ENCODE assay signal across 9 cellular contexts in genomic region chr10:115129752-115130151, GRCh38. TPM values are rescaled to one million over a fixed set of nuclear protein-coding genes. Genes with fewer than 3 reads are reported as not detected.
DNase-seq lines count a peak whose midpoint lies in the region; ATAC-seq and TF ChIP-seq lines count a peak whose summit lies in the region.
"Had no signal": no experiment of that assay in that cellular context is flagged by ENCODE, and none has a peak within 500 bp of the region (broad histone marks: within the 10 kb centered on the region; RNA-seq: fewer than 3 reads in every experiment).

No MANE protein-coding gene starts in this region.

- peak; percentile 77 to 78 for TF ChIP-seq CTCF in brain (conservative IDR thresholded peaks at IDR 0.05)

- H3K27me3 Mint-ChIP-seq in brain, result no peaks in the 10 kb centered on the region
- H3K27me3 Mint-ChIP-seq in T-cell, result peaks cover 0 to 15% of the 10 kb centered on the region in 2 donors

- H3K4me3 Mint-ChIP-seq in brain (no peak overlapping the region), T-cell (no peak overlapping the region)

- no peak for ATAC-seq in T-cell (replicated peaks in 1 of 4)

- H3K4me1 Mint-ChIP-seq in brain (no peaks in the 10 kb centered on the region), T-cell (no peaks in the 10 kb centered on the region)

- intact Hi-C loops in posterior cingulate gyrus (cut with DNase I), result loop anchor here (1.0 to 5.0 kb wide), 3 partner anchors 252 to 657 kb away; no protein-coding TSS in a partner anchor

- peak; percentile 5 for DNase-seq in NCI-H1694 treated with DMSO at 0.1 percent for 48 hours (lab: John Stamatoyannopoulos, UW)
- no peak for DNase-seq in NCI-H1694 (lab: John Stamatoyannopoulos, UW)
- DNase-seq in Kasumi-1 (lab: John Stamatoyannopoulos, UW), result peak; percentile 79 to 87
- DNase-seq in myocyte (ENCODE audit: low read depth), result peak; percentile 52
- no peak for DNase-seq in caudate nucleus (lab: John Stamatoyannopoulos, UW)
- no peak for DNase-seq in T-cell
- DNase-seq in posterior cingulate gyrus, result no peak

- POLR2A ChIA-PET in T-cell (lab: Charles Lee), result interaction anchor here in 1 of 2 donors (0.6 kb wide), 1 partner anchor 30 kb away, joined by 3 read pairs; no protein-coding TSS in a partner anchor

- H3K36me3 Mint-ChIP-seq in brain (peaks cover 28% of the 10 kb centered on the region), T-cell (no peaks in the 10 kb centered on the region)

- H3K27ac ChIP-seq in caudate nucleus (ENCODE audit: low read depth, low read length), result no peak overlapping the region
- H3K27ac ChIP-seq: BLaER1 treated with 17β-estradiol and CSF1 and Interleukin-3, amounts not matched to agents 10 nM and 100 nM had no signal

- H3K9me3 Mint-ChIP-seq in brain, result peaks cover 0 to 23% (median 19%) of the 10 kb centered on the region in 5 experiments
- no peaks in the 10 kb centered on the region for H3K9me3 Mint-ChIP-seq in T-cell

- CTCF ChIA-PET in T-cell (lab: Charles Lee), result interaction anchor here (1.2 to 1.5 kb wide), 3 partner anchors 12 to 826 kb away, joined by 3 to 12 read pairs (median 6); no protein-coding TSS in a partner anchor

- no peak overlapping the region for H3K27ac Mint-ChIP-seq in brain
- no peak overlapping the region for H3K27ac Mint-ChIP-seq in T-cell

RNA-seq across cellular contexts. Expression of gene ATRNL1, which starts 36.6 kb away (rescaled TPM):
- polyA plus RNA-seq in brain (ENCODE audit: insufficient read depth, low read depth, low replicate concordance), result 3.9 TPM
- total RNA-seq in myocyte (5.6 and 8.4 TPM in 2 replicates), T-cell (under 1 TPM in 3 of 5 donors, not detected in 2; 0.18 to 0.35 (median 0.20) TPM)
- 6.5 TPM for polyA plus RNA-seq in myocyte (2012)

Comparison
In these comparisons a context has a peak if more than half of its experiments do, and no peak if none do; other contexts are left out.
1. DNase-seq: peak in NCI-H1694 treated with DMSO at 0.1 percent for 48 hours (single experiment), Kasumi-1 (2 of 2) and myocyte (single experiment); none in NCI-H1694 (single experiment), caudate nucleus (0 of 61), T-cell (0 of 34) and posterior cingulate gyrus (0 of 10).